ENCODE assay signal across 1 cellular context in the genomic region with DNA sequence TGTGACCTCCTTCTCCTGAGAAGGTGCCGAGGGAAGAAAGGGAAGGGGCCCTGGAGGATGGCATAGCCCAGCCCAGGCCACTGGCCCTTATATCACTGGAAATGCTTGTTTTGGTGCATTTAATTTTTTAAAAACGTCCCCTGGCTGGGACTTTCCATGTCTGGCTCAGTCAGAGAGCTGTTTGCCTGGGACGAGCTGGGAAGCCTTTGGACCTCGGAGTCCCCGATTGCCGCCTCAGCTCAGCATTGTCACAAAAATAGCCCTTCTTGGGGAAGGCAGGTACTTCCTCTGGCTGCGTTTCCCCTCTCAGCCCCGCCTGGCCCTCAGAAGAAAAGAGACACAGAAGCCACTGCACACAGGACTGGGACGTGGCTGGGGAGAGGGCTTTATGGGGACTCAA.
TF ChIP-seq lines count a peak whose summit lies in the region.

No MANE protein-coding gene starts in this region.

TF ChIP-seq in H1, 55 proteins besides CTCF, POLR2A, EP300 and RAD21:
- TF ChIP-seq TBP (IDR thresholded peaks at IDR 0.05; ENCODE audit: low read depth, low read length) (no peak), KDM5A (IDR thresholded peaks at IDR 0.05; ENCODE audit: low read length) (no peak)
